In genomic region chr5:172509405-172509781, GRCh38 we compare ENCODE assay signal across 15 cellular contexts. TPM values are rescaled to one million over a fixed set of nuclear protein-coding genes. Genes with fewer than 3 reads are reported as not detected.
DNase-seq lines count a peak whose midpoint lies in the region; ATAC-seq and TF ChIP-seq lines count a peak whose summit lies in the region.
"Had no signal": no experiment of that assay in that cellular context is flagged by ENCODE, and none has a peak within 500 bp of the region (broad histone marks: within the 10 kb centered on the region; RNA-seq: fewer than 3 reads in every experiment).

No MANE protein-coding gene starts in this region.

- DNase-seq in WERI-Rb-1 = peak; percentile 0
- DNase-seq in lung (ENCODE audit: low spot score) = peak; percentile 27
- no peak for DNase-seq in NCI-H1694 treated with DMSO at 0.1 percent for 48 hours (lab: John Stamatoyannopoulos, UW)
- no peak for DNase-seq in NCI-H1436 treated with DMSO at 0.1 percent for 48 hours (lab: John Stamatoyannopoulos, UW)
- DNase-seq in GM03348 (ENCODE audit: low spot score) = no peak
- DNase-seq: activated naive CD4-positive, alpha-beta T cell treated with anti-CD3 and anti-CD28 coated beads, Interleukin-2, amount 50 U/mL, for 16 hours; effector CD4-positive, alpha-beta T cell; KBM-7; mesenchymal stem cell; NCI-H1417 treated with DMSO at 0.1 percent for 48 hours; OCI-M1 had no signal

- H3K27me3 ChIP-seq in WERI-Rb-1 (ENCODE audit: insufficient read depth, low read depth, severe bottlenecking) (no peaks in the 10 kb centered on the region), lung (ENCODE audit: control insufficient read depth, insufficient read depth) (no peaks in the 10 kb centered on the region), skeletal muscle tissue (ENCODE audit: control insufficient read depth in 3 of 3, insufficient read depth in 3 of 3, low read length in 3 of 3) (peaks cover 0 to 6% (median under 1%) of the 10 kb centered on the region in 3 donors)
- H3K27me3 ChIP-seq: BLaER1 treated with 17β-estradiol and CSF1 and Interleukin-3, amounts not matched to agents 10 nM and 100 nM had no signal

- ATAC-seq in esophagus mucosa = peak; percentile 37
- ATAC-seq in lung (ENCODE audit: insufficient read depth, low FRiP score) = no peak
- ATAC-seq in HG02852 (IDR thresholded peaks at IDR 0.05; ENCODE audit: unreplicated experiment) = no peak

- no peak overlapping the region for H3K9ac ChIP-seq in skeletal muscle tissue (ENCODE audit: low read depth in 1 of 3, low read length in 3 of 3)
- H3K9ac ChIP-seq: BLaER1 treated with 17β-estradiol and CSF1 and Interleukin-3, amounts not matched to agents 10 nM and 100 nM had no signal

- 65 to 73% methylated on average over 8 of the region's 8 CpGs for WGBS in lung, 2 donors

- H3K4me3 ChIP-seq in WERI-Rb-1 (ENCODE audit: low read depth, low read length) (no peak overlapping the region), lung (no peak overlapping the region), skeletal muscle tissue (ENCODE audit: low read length in 3 of 3) (no peak overlapping the region)
- H3K4me3 ChIP-seq: BLaER1 treated with 17β-estradiol and CSF1 and Interleukin-3, amounts not matched to agents 10 nM and 100 nM had no signal

- H3K36me3 ChIP-seq in WERI-Rb-1 (no peaks in the 10 kb centered on the region), lung (ENCODE audit: control insufficient read depth in 2 of 2, insufficient read depth in 2 of 2, low read length in 2 of 2) (no peaks in the 10 kb centered on the region), skeletal muscle tissue (ENCODE audit: control insufficient read depth in 3 of 3, insufficient read depth in 3 of 3, low read length in 3 of 3) (no peaks in the 10 kb centered on the region)
- H3K36me3 ChIP-seq: BLaER1 treated with 17β-estradiol and CSF1 and Interleukin-3, amounts not matched to agents 10 nM and 100 nM had no signal

- H3K9me3 ChIP-seq in WERI-Rb-1 (ENCODE audit: severe bottlenecking) (peaks cover 20% of the 10 kb centered on the region), lung (ENCODE audit: control insufficient read depth in 2 of 2, insufficient read depth in 1 of 2, low read length in 1 of 2) (peaks cover 0 to 4% of the 10 kb centered on the region in 2 donors), skeletal muscle tissue (ENCODE audit: control insufficient read depth in 3 of 3, low read length in 3 of 3) (peaks cover 0 to 5% (median 3%) of the 10 kb centered on the region in 3 donors)

- H3K4me1 ChIP-seq in lung (ENCODE audit: control insufficient read depth in 2 of 2, insufficient read depth in 2 of 2, low read length in 2 of 2) (no peaks in the 10 kb centered on the region), skeletal muscle tissue (ENCODE audit: control insufficient read depth in 3 of 3, insufficient read depth in 3 of 3, low read length in 3 of 3) (peaks cover 3 to 19% (median 18%) of the 10 kb centered on the region in 3 donors)

- H3K27ac ChIP-seq in WERI-Rb-1 = no peak overlapping the region
- no peak overlapping the region for H3K27ac ChIP-seq in lung (ENCODE audit: low read depth in 1 of 2, low read length in 1 of 2)
- H3K27ac ChIP-seq in skeletal muscle tissue (ENCODE audit: low read depth, low read length) = peak overlapping the region; percentile 81
- H3K27ac ChIP-seq: BLaER1 treated with 17β-estradiol and CSF1 and Interleukin-3, amounts not matched to agents 10 nM and 100 nM had no signal

- TF ChIP-seq CTCF in WERI-Rb-1 (IDR thresholded peaks at IDR 0.05; ENCODE audit: low read depth, low read length) (no peak), lung (IDR thresholded peaks at IDR 0.05; ENCODE audit: control extremely low read depth, extremely low read depth) (no peak)

RNA-seq across cellular contexts. Expression of gene SH3PXD2B, which starts 55.1 kb away (rescaled TPM):
- total RNA-seq in esophagus mucosa (16.5 TPM), lung (10 to 100 TPM; 13.0 to 56.0 TPM), skeletal muscle tissue (12.0 TPM)
- polyA plus RNA-seq in lung = 10 to 100 TPM in 1 of 2 donors, 1 to 10 TPM in 1; 8.0 to 29.7 TPM

Comparison
In these comparisons a context has a peak if more than half of its experiments do, and no peak if none do; other contexts are left out.
1. DNase-seq: peak in WERI-Rb-1 (single experiment) and lung (single experiment); none in NCI-H1694 treated with DMSO at 0.1 percent for 48 hours (single experiment), NCI-H1436 treated with DMSO at 0.1 percent for 48 hours (single experiment) and GM03348 (single experiment).